In the genomic region with DNA sequence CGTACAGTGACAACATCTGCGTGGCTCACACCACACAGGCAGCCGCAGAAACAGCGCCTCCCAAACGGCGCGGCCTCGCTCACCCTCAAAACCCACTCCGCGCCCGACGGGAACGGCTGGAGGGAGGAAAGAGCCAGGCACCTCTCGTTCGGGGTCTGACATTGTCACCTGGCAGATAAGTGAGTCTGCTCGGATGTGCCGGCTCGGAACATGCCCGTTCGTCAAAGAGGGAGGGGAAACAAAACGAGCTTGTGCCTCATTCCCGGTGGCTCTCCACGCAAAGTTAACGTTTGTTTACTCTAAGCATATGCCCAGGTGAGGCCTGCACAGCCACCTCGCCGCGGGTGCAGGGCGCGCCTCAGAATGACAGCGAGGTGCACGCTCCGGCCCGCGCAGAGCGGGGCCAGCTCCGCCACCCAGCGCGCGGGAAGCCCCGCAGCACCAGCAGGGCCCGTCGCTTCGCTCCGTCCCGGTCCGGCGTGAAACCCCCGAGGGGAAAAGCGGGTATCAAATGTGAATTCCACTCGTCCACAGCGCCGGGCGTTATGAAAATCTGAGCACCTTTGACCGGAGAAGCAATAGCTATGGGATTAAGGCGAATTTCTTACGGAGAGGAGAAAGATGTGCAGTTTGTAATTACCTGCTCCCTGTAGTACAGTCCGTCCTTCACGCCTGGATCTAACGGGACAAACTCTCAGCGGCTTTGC, we compare ENCODE assay signal across 8 cellular contexts. TPM values are rescaled to one million over a fixed set of nuclear protein-coding genes. Genes with fewer than 3 reads are reported as not detected.
DNase-seq lines count a peak whose midpoint lies in the region; ATAC-seq and TF ChIP-seq lines count a peak whose summit lies in the region.

No MANE protein-coding gene starts in this region.

- peak overlapping the region; percentile 22 to 39 (median 34) for H3K4me3 ChIP-seq in esophagus muscularis mucosa
- no peak overlapping the region for H3K4me3 ChIP-seq in parathyroid adenoma (ENCODE audit: low read depth, low read length)
- peak overlapping the region in 1 of 2 donors; percentile 9 for H3K4me3 ChIP-seq in prostate gland

- H3K4me2 ChIP-seq in parathyroid adenoma (ENCODE audit: low read length) = peak overlapping the region; percentile 58

- WGBS in esophagus muscularis mucosa = under 1% methylated on average over 56 of the region's 60 CpGs
- WGBS in prostate gland = 2% methylated on average over 60 of the region's 60 CpGs

- no peak overlapping the region for H3K9ac ChIP-seq in parathyroid adenoma

- H3K27ac ChIP-seq in esophagus muscularis mucosa (replicated peaks in 1 of 4) = no peak overlapping the region
- no peak overlapping the region for H3K27ac ChIP-seq in parathyroid adenoma
- H3K27ac ChIP-seq in prostate gland = no peak overlapping the region

- intact Hi-C loops in esophagus muscularis mucosa (cut with DNase I) (no loop called here), prostate gland (cut with DNase I) (no loop called here)

- ATAC-seq in GM18502 (IDR thresholded peaks at IDR 0.05; ENCODE audit: poor library complexity, unreplicated experiment) = peak; percentile 15
- no peak for ATAC-seq in HG03520 (IDR thresholded peaks at IDR 0.05; ENCODE audit: unreplicated experiment)
- no peak for ATAC-seq in HG03045 (IDR thresholded peaks at IDR 0.05; ENCODE audit: unreplicated experiment)

- DNase-seq in NCI-H526 (lab: John Stamatoyannopoulos, UW) (peak; percentile 73 to 80), esophagus muscularis mucosa (ENCODE audit: extremely low spot score) (no peak), middle frontal gyrus (ENCODE audit: extremely low spot score, low spot score) (no peak), prostate gland (ENCODE audit: low spot score) (no peak)

- H3K4me1 ChIP-seq in esophagus muscularis mucosa (peaks cover 7 to 15% (median 14%) of the 10 kb centered on the region in 4 donors), parathyroid adenoma (peaks cover 7% of the 10 kb centered on the region), prostate gland (replicated peaks) (no peaks in the 10 kb centered on the region)

- peak overlapping the region; percentile 60 for H2AFZ ChIP-seq in parathyroid adenoma

- no peak for TF ChIP-seq POLR2A in esophagus muscularis mucosa (IDR thresholded peaks at IDR 0.05; ENCODE audit: low read depth)
- no peak for TF ChIP-seq POLR2A in prostate gland (IDR thresholded peaks at IDR 0.05)

- H3K9me3 ChIP-seq in esophagus muscularis mucosa (peaks cover 0 to 5% (median 2%) of the 10 kb centered on the region in 4 donors), parathyroid adenoma (ENCODE audit: control insufficient read depth, low read length) (no peaks in the 10 kb centered on the region), prostate gland (no peaks in the 10 kb centered on the region)

- H3K27me3 ChIP-seq in esophagus muscularis mucosa (peaks cover 0 to 95% (median 34%) of the 10 kb centered on the region in 4 donors), parathyroid adenoma (ENCODE audit: control insufficient read depth, insufficient read depth, low read length) (peaks cover 5% of the 10 kb centered on the region), prostate gland (replicated peaks; ENCODE audit: insufficient read depth) (peaks cover 4% of the 10 kb centered on the region)

- H3K36me3 ChIP-seq in esophagus muscularis mucosa = no peaks in the 10 kb centered on the region
- no peaks in the 10 kb centered on the region for H3K36me3 ChIP-seq in parathyroid adenoma (ENCODE audit: control insufficient read depth, insufficient read depth, low read length)
- no peaks in the 10 kb centered on the region for H3K36me3 ChIP-seq in prostate gland

- TF ChIP-seq CTCF in esophagus muscularis mucosa (IDR thresholded peaks at IDR 0.05) (no peak), parathyroid adenoma (IDR thresholded peaks at IDR 0.05) (no peak), prostate gland (IDR thresholded peaks at IDR 0.05) (no peak)

- TF ChIP-seq EP300 in esophagus muscularis mucosa (IDR thresholded peaks at IDR 0.05) = no peak

- no peaks in the 10 kb centered on the region for H3K79me2 ChIP-seq in parathyroid adenoma

RNA-seq across cellular contexts. Expression of a gene that starts 13.1 kb away (rescaled TPM):
- total RNA-seq in esophagus muscularis mucosa = not detected
- total RNA-seq in prostate gland = not detected

Comparison
In these comparisons a context has a peak if more than half of its experiments do, and no peak if none do; other contexts are left out.
1. DNase-seq: peak in NCI-H526 (2 of 2); none in esophagus muscularis mucosa (single experiment), middle frontal gyrus (single experiment) and prostate gland (single experiment).